1 cellular context compared by ENCODE assay signal in genomic region chr4:42627887-42628646, GRCh38.
TF ChIP-seq lines count a peak whose summit lies in the region.

No MANE protein-coding gene starts in this region.

TF ChIP-seq in GM23338, 12 proteins besides CTCF, POLR2A, EP300 and RAD21 (continued from another document):
- TF ChIP-seq ZNF462 (CRISPR knock-in tag; IDR thresholded peaks at IDR 0.05) = no peak
- TF ChIP-seq EZH2phosphoT487 (IDR thresholded peaks at IDR 0.05; ENCODE audit: unreplicated experiment) = no peak
- TF ChIP-seq EZH2 (IDR thresholded peaks at IDR 0.05; ENCODE audit: low read depth, unreplicated experiment) = no peak
- TF ChIP-seq CREB1 (CRISPR knock-in tag; IDR thresholded peaks at IDR 0.05; ENCODE audit: low read depth) = no peak
